In genomic region chr6:154925130-154925529, GRCh38 we compare ENCODE assay signal across 19 cellular contexts.
A peak's percentile ranks its signal among the peaks of the same experiment; 100 is the strongest.
DNase-seq lines count a peak whose midpoint lies in the region; ATAC-seq, FAIRE-seq and TF ChIP-seq lines count a peak whose summit lies in the region.
"Had no signal": no experiment of that assay in that cellular context is flagged by ENCODE, and none has a peak within 500 bp of the region (broad histone marks: within the 10 kb centered on the region; RNA-seq: fewer than 3 reads in every experiment).

No MANE protein-coding gene starts in this region.

- no peak for FAIRE-seq in H1 (lab: Jason Lieb, UNC)
- FAIRE-seq: G401.6, GM12892 had no signal

- H3K4me1 ChIP-seq in H1 (replicated peaks in 1 of 4; ENCODE audit: control insufficient read depth in 3 of 4, insufficient read depth in 4 of 4, low read length in 3 of 4), result peaks cover 0 to 4% (median 2%) of the 10 kb centered on the region in 4 experiments; a peak in 4 of 7 replicates
- peaks cover 11% of the 10 kb centered on the region for H3K4me1 ChIP-seq in osteoblast (ENCODE audit: insufficient read depth, low read length)
- no peaks in the 10 kb centered on the region for H3K4me1 ChIP-seq in left lung
- H3K4me1 ChIP-seq: Caco-2 had no signal

- no peak for TF ChIP-seq EP300 in H1 (IDR thresholded peaks at IDR 0.05; ENCODE audit: borderline replicate concordance in 1 of 2, low read depth in 2 of 2, low read length in 2 of 2)

- no peak overlapping the region for H2BK20ac ChIP-seq in H1 (ENCODE audit: low read length)

- H3K27ac Mint-ChIP-seq in stimulated activated memory B cell treated with anti-CD40 and anti-IgM and Interleukin-4, amounts not matched to agents 10 μg/mL and 1 μg/mL and 100 μg/mL, for 72 hours, result peak overlapping the region; percentile 8

- peaks cover 20% of the 10 kb centered on the region for H3K4me1 Mint-ChIP-seq in stimulated activated memory B cell treated with anti-CD40 and anti-IgM and Interleukin-4, amounts not matched to agents 10 μg/mL and 1 μg/mL and 100 μg/mL, for 72 hours

- POLR2A ChIA-PET in H1 (lab: Charles Lee; ENCODE audit: partially characterized antibody), result interaction anchor here (0.7 kb wide), 1 partner anchor 334 kb away, joined by 3 read pairs; no protein-coding TSS in a partner anchor

- H2BK12ac ChIP-seq in H1 (ENCODE audit: low read depth, low read length), result no peak overlapping the region

- H3K14ac ChIP-seq in H1 (ENCODE audit: insufficient read length), result no peak overlapping the region

- H3K4me3 Mint-ChIP-seq in stimulated activated memory B cell treated with anti-CD40 and anti-IgM and Interleukin-4, amounts not matched to agents 10 μg/mL and 1 μg/mL and 100 μg/mL, for 72 hours, result no peak overlapping the region
- H3K4me3 Mint-ChIP-seq: CD4-positive, CD25-positive, alpha-beta regulatory T cell; CD8-positive, alpha-beta T cell; H9 had no signal

- no peaks in the 10 kb centered on the region for H4K20me1 ChIP-seq in H1 (replicated peaks in 1 of 2; ENCODE audit: control insufficient read depth in 1 of 2, insufficient read depth in 2 of 2, low read length in 2 of 2)
- H4K20me1 ChIP-seq in osteoblast (ENCODE audit: insufficient read depth, low read length), result no peaks in the 10 kb centered on the region
- H4K20me1 ChIP-seq: BLaER1 had no signal

- H3K4me3 ChIP-seq in H1 (ENCODE audit: extremely low read depth in 1 of 4, insufficient read depth in 2 of 4, low read depth in 3 of 4, low read length in 4 of 4) (no peak overlapping the region), osteoblast (ENCODE audit: insufficient read depth, low read length) (no peak overlapping the region), left lung (no peak overlapping the region)
- H3K4me3 ChIP-seq: BLaER1, GM23248 had no signal

- no peaks in the 10 kb centered on the region for H3K79me2 ChIP-seq in H1 (ENCODE audit: control insufficient read depth in 1 of 2, insufficient read depth in 2 of 2, low read length in 2 of 2)
- no peaks in the 10 kb centered on the region for H3K79me2 ChIP-seq in osteoblast (ENCODE audit: insufficient read depth, low read length)

- no peak overlapping the region for H3K4me2 ChIP-seq in H1 (ENCODE audit: insufficient read depth in 1 of 2, low read depth in 2 of 2, low read length in 2 of 2)
- H3K4me2 ChIP-seq in osteoblast (ENCODE audit: insufficient read depth, low read length), result no peak overlapping the region
- H3K4me2 ChIP-seq: BLaER1 had no signal

- no peak overlapping the region for H3K23ac ChIP-seq in H1 (ENCODE audit: insufficient read length)

- no peak overlapping the region for H2AK5ac ChIP-seq in H1 (ENCODE audit: low read depth, low read length)

- no peak overlapping the region for H3K9ac ChIP-seq in H1 (replicated peaks in 1 of 4; ENCODE audit: extremely low read depth in 1 of 4, low read depth in 3 of 4, low read length in 3 of 4)
- H3K9ac ChIP-seq: BLaER1, GM23248 had no signal

- H2AFZ ChIP-seq in H1 (ENCODE audit: low read length) (no peak overlapping the region), osteoblast (ENCODE audit: low read length) (no peak overlapping the region)
- H2AFZ ChIP-seq: GM23248 had no signal

- H3K36me3 ChIP-seq in H1 (ENCODE audit: control insufficient read depth in 2 of 4, insufficient read depth in 4 of 4, low read length in 3 of 4) (no peaks in the 10 kb centered on the region), osteoblast (ENCODE audit: insufficient read depth, low read length) (no peaks in the 10 kb centered on the region), left lung (no peaks in the 10 kb centered on the region)
- H3K36me3 ChIP-seq: BLaER1 had no signal

- H3K36me3 Mint-ChIP-seq in stimulated activated memory B cell treated with anti-CD40 and anti-IgM and Interleukin-4, amounts not matched to agents 10 μg/mL and 1 μg/mL and 100 μg/mL, for 72 hours, result no peaks in the 10 kb centered on the region
- H3K36me3 Mint-ChIP-seq: CD4-positive, CD25-positive, alpha-beta regulatory T cell; CD8-positive, alpha-beta T cell had no signal

- no peak overlapping the region; the same call in 1 of the 2 replicates for H4K8ac ChIP-seq in H1 (ENCODE audit: extremely low read depth, insufficient read depth, low read length)

- intact Hi-C loops in left lung (cut with DNase I), result loop anchor here in 1 of 2 donors (10.0 kb wide), 1 partner anchor 250 kb away; no protein-coding TSS in a partner anchor

- H3K56ac ChIP-seq in H1 (replicated peaks; ENCODE audit: insufficient read length, low read depth, low read length), result no peak overlapping the region

- no peak overlapping the region for H3K4ac ChIP-seq in H1 (replicated peaks; ENCODE audit: insufficient read length, low read depth, low read length)

- H3K9me3 ChIP-seq in H1 (ENCODE audit: insufficient read depth in 2 of 2, low read depth in 1 of 2, low read length in 1 of 2) (no peaks in the 10 kb centered on the region), osteoblast (ENCODE audit: low read depth, low read length) (no peaks in the 10 kb centered on the region), left lung (no peaks in the 10 kb centered on the region)
- H3K9me3 ChIP-seq: BLaER1, Caco-2 had no signal

- no peak overlapping the region for H3K27ac ChIP-seq in H1 (ENCODE audit: low read depth, low read length)
- no peak overlapping the region for H3K27ac ChIP-seq in osteoblast (ENCODE audit: low read depth, low read length)
- no peak overlapping the region for H3K27ac ChIP-seq in left lung
- H3K27ac ChIP-seq: BLaER1, C4-2B, GM23248 had no signal

- no peaks in the 10 kb centered on the region for H3K27me3 Mint-ChIP-seq in stimulated activated memory B cell treated with anti-CD40 and anti-IgM and Interleukin-4, amounts not matched to agents 10 μg/mL and 1 μg/mL and 100 μg/mL, for 72 hours
- H3K27me3 Mint-ChIP-seq: CD4-positive, CD25-positive, alpha-beta regulatory T cell had no signal

- 0 out of 2 replicates have a peak overlapping the region, but pooled peaks have one; percentile 29 for H2BK15ac ChIP-seq in H1 (ENCODE audit: low read length)

- no peak for TF ChIP-seq RAD21 in H1 (IDR thresholded peaks at IDR 0.05 in 1 of 2, conservative IDR thresholded peaks at IDR 0.05 in 1 of 2; ENCODE audit: low read depth in 2 of 2, low read length in 2 of 2)

- H3K27me3 ChIP-seq in H1 (replicated peaks in 1 of 4; ENCODE audit: control insufficient read depth in 3 of 4, extremely low read depth in 1 of 4, insufficient read depth in 3 of 4, low read length in 3 of 4) (no peaks in the 10 kb centered on the region), osteoblast (ENCODE audit: insufficient read depth, low read length) (no peaks in the 10 kb centered on the region), left lung (no peaks in the 10 kb centered on the region)
- H3K27me3 ChIP-seq: BLaER1 had no signal

- peaks cover 2% of the 10 kb centered on the region; the same call in 1 of the 2 replicates for H3K23me2 ChIP-seq in H1 (ENCODE audit: low read depth, low read length)

- CTCF ChIA-PET in H1 (lab: Charles Lee; ENCODE audit: partially characterized antibody), result interaction anchor here (0.7 to 10.4 kb wide), 28 partner anchors 9 to 1294 kb away, joined by 3 to 98 read pairs (median 4); no protein-coding TSS in a partner anchor

- no peak for TF ChIP-seq POLR2A in H1 (IDR thresholded peaks at IDR 0.05; ENCODE audit: control extremely low read depth in 1 of 2, low read depth in 2 of 2, low read length in 2 of 2)

- TF ChIP-seq CTCF in H1 (IDR thresholded peaks at IDR 0.05; ENCODE audit: control extremely low read depth in 1 of 3, insufficient read depth in 1 of 3, low read depth in 1 of 3, low read length in 3 of 3) (no peak), osteoblast (IDR thresholded peaks at IDR 0.05; ENCODE audit: extremely low read depth, low read depth, low read length) (no peak), left lung (IDR thresholded peaks at IDR 0.05) (no peak)

- H4K91ac ChIP-seq in H1 (replicated peaks; ENCODE audit: insufficient read length, low read length), result no peak overlapping the region

- H2BK5ac ChIP-seq in H1 (ENCODE audit: low read depth, low read length), result no peak overlapping the region

- H2BK120ac ChIP-seq in H1 (replicated peaks; ENCODE audit: low read depth, low read length), result no peak overlapping the region

- H3K18ac ChIP-seq in H1 (ENCODE audit: extremely low read depth, low read length), result no peak overlapping the region

- ATAC-seq in stimulated activated memory B cell treated with anti-CD40 and anti-IgM and Interleukin-4, amounts not matched to agents 10 μg/mL and 1 μg/mL and 100 μg/mL, for 72 hours, result no peak
- ATAC-seq in left lung, result no peak
- ATAC-seq: CD8-positive, alpha-beta T cell; HCT116 had no signal

- no peaks in the 10 kb centered on the region for H3K79me1 ChIP-seq in H1 (ENCODE audit: low read depth, low read length)

- H4K5ac ChIP-seq in H1 (ENCODE audit: insufficient read length, low read depth, low read length), result no peak overlapping the region

- no peaks in the 10 kb centered on the region for H3K9me3 Mint-ChIP-seq in stimulated activated memory B cell treated with anti-CD40 and anti-IgM and Interleukin-4, amounts not matched to agents 10 μg/mL and 1 μg/mL and 100 μg/mL, for 72 hours
- H3K9me3 Mint-ChIP-seq: CD4-positive, CD25-positive, alpha-beta regulatory T cell; CD8-positive, alpha-beta T cell; H9 had no signal

- 91% methylated on average over 8 of the region's 8 CpGs; no CpG with 5 or more reads in 1 of the 2 experiments for WGBS in H1 (ENCODE audit: extremely low coverage in 1 of 2, insufficient coverage in 1 of 2, insufficient read length in 1 of 2, insufficient replicate concordance in 2 of 2, low coverage in 1 of 2, low lambda C conversion rate in 2 of 2, missing lambda C conversion rate in 1 of 2), 2 experiments

- DNase-seq in SK-N-DZ (ENCODE audit: low spot score) (peak; percentile 74), H1 (ENCODE audit: low read depth in 1 of 2, low spot score in 2 of 2) (no peak), osteoblast (ENCODE audit: insufficient read length, low spot score, missing footprints) (peak; percentile 21), retina (no peak), NCI-H2196 treated with DMSO at 0.1 percent for 48 hours (lab: John Stamatoyannopoulos, UW; ENCODE audit: unreplicated experiment) (no peak), left lung (no peak)
- DNase-seq: Caco-2; CD8-positive, alpha-beta T cell; DMS153; DND-41; GM23248; H9 had no signal

TF ChIP-seq in H1, 55 proteins besides CTCF, POLR2A, EP300 and RAD21 (continues in another document):
- TF ChIP-seq RXRA (IDR thresholded peaks at IDR 0.05; ENCODE audit: insufficient read depth, low read depth, low read length) (no peak), JUN (IDR thresholded peaks at IDR 0.05; ENCODE audit: low read depth, low read length) (no peak), CREB1 (IDR thresholded peaks at IDR 0.05) (no peak), CEBPB (IDR thresholded peaks at IDR 0.05; ENCODE audit: low read depth, low read length) (no peak), SP2 (IDR thresholded peaks at IDR 0.05; ENCODE audit: low read length) (no peak), KDM4A (IDR thresholded peaks at IDR 0.05; ENCODE audit: low read depth, low read length, severe bottlenecking) (no peak), PHF8 (conservative IDR thresholded peaks at IDR 0.05; ENCODE audit: low read depth, low read length) (no peak), TEAD4 (IDR thresholded peaks at IDR 0.05; ENCODE audit: low read depth, low read length) (no peak), KDM5A (IDR thresholded peaks at IDR 0.05; ENCODE audit: low read length) (no peak), NANOG (IDR thresholded peaks at IDR 0.05; ENCODE audit: insufficient read depth, low read depth, low read length, poor library complexity, severe bottlenecking) (no peak), JUND (IDR thresholded peaks at IDR 0.05; ENCODE audit: low read length) (no peak)

Comparison
In these comparisons a context has a peak if more than half of its experiments do, and no peak if none do; other contexts are left out.
1. DNase-seq: peak in SK-N-DZ (single experiment) and osteoblast (single experiment); none in H1 (0 of 2), retina (single experiment), NCI-H2196 treated with DMSO at 0.1 percent for 48 hours (single experiment) and left lung (0 of 2).